19 cellular contexts compared by ENCODE assay signal in genomic region chr17:71759422-71760060, GRCh38.
DNase-seq lines count a peak whose midpoint lies in the region; ATAC-seq, FAIRE-seq and TF ChIP-seq lines count a peak whose summit lies in the region.
"Had no signal": no experiment of that assay in that cellular context is flagged by ENCODE, and none has a peak within 500 bp of the region (broad histone marks: within the 10 kb centered on the region; RNA-seq: fewer than 3 reads in every experiment).

No MANE protein-coding gene starts in this region.

- H3K27ac Mint-ChIP-seq in astrocyte (ENCODE audit: unreplicated experiment): no peak overlapping the region
- no peak overlapping the region for H3K27ac Mint-ChIP-seq in activated T-cell treated with anti-CD3 and anti-CD28 coated beads, Interleukin-2, amount 50 U/mL, for 72 hours
- H3K27ac Mint-ChIP-seq: CD4-positive, alpha-beta memory T cell had no signal

- TF ChIP-seq POLR2A in H54 (IDR thresholded peaks at IDR 0.05; ENCODE audit: low read depth, low read length): no peak

- H3K79me2 ChIP-seq in astrocyte (ENCODE audit: insufficient read depth, low read length): no peaks in the 10 kb centered on the region

- no peak overlapping the region for H3K4me3 ChIP-seq in astrocyte (ENCODE audit: insufficient read depth, low read depth, low read length)
- H3K4me3 ChIP-seq: SK-N-MC had no signal

- no peaks in the 10 kb centered on the region for H4K20me1 ChIP-seq in astrocyte (ENCODE audit: insufficient read depth, low read length)

- H3K9me3 Mint-ChIP-seq in astrocyte (ENCODE audit: unreplicated experiment): no peaks in the 10 kb centered on the region
- peaks cover 1 to 2% of the 10 kb centered on the region in 2 donors for H3K9me3 Mint-ChIP-seq in activated T-cell treated with anti-CD3 and anti-CD28 coated beads, Interleukin-2, amount 50 U/mL, for 72 hours

- no peak overlapping the region for H3K27ac ChIP-seq in astrocyte (ENCODE audit: low read depth, low read length)
- H3K27ac ChIP-seq: SK-N-MC had no signal

- peak; percentile 58 for FAIRE-seq in H54 (lab: Jason Lieb, UNC)
- no peak for FAIRE-seq in astrocyte (lab: Jason Lieb, UNC)
- FAIRE-seq in urothelium cell line (lab: Jason Lieb, UNC): peak; percentile 9
- FAIRE-seq: G401.6, GM18507 had no signal

- no peak overlapping the region for H2AFZ ChIP-seq in astrocyte (ENCODE audit: low read depth, low read length)

- H3K4me1 ChIP-seq in astrocyte (ENCODE audit: insufficient read depth, low read length): no peaks in the 10 kb centered on the region

- no peak for ATAC-seq in activated T-cell treated with anti-CD3 and anti-CD28 coated beads, Interleukin-2, amount 50 U/mL, for 72 hours (replicated peaks in 1 of 2)
- ATAC-seq: Right ventricle myocardium inferior had no signal

- H3K9me3 ChIP-seq in astrocyte (ENCODE audit: insufficient read depth, low read depth, low read length): no peaks in the 10 kb centered on the region

- TF ChIP-seq CTCF in astrocyte (IDR thresholded peaks at IDR 0.05; ENCODE audit: insufficient read depth, low read depth, low read length): no peak

- no peak for DNase-seq in H54 (ENCODE audit: insufficient read length, low spot score)
- peak; percentile 95 for DNase-seq in NCI-H2171 treated with DMSO at 0.1 percent for 48 hours (lab: John Stamatoyannopoulos, UW)
- DNase-seq in astrocyte (ENCODE audit: low read depth): peak; percentile 25
- no peak for DNase-seq in urothelium cell line (ENCODE audit: low spot score)
- no peak for DNase-seq in OCI-M2 (lab: John Stamatoyannopoulos, UW; ENCODE audit: unreplicated experiment)
- DNase-seq in activated T-cell treated with anti-CD3 and anti-CD28 coated beads, Interleukin-2, amount 50 U/mL, for 72 hours: no peak
- DNase-seq in stimulated activated CD8-positive, alpha-beta memory T cell treated with anti-CD3 and anti-CD28 coated beads, Interleukin-4, amount 100 ng/mL, for 48 hours: no peak
- DNase-seq: CD4-positive, alpha-beta memory T cell; DND-41; GOT3; Kasumi-1; NCI-H1105; NCI-H1694; NCI-H748 treated with DMSO at 0.1 percent for 48 hours; T-helper 1 cell had no signal

- no peaks in the 10 kb centered on the region for H3K36me3 Mint-ChIP-seq in astrocyte (ENCODE audit: low read depth, unreplicated experiment)
- no peaks in the 10 kb centered on the region for H3K36me3 Mint-ChIP-seq in activated T-cell treated with anti-CD3 and anti-CD28 coated beads, Interleukin-2, amount 50 U/mL, for 72 hours (ENCODE audit: insufficient read depth in 2 of 2)
- H3K36me3 Mint-ChIP-seq: CD4-positive, alpha-beta memory T cell had no signal

- peaks cover 4% of the 10 kb centered on the region for H3K27me3 Mint-ChIP-seq in astrocyte (ENCODE audit: low read depth, unreplicated experiment)
- no peaks in the 10 kb centered on the region for H3K27me3 Mint-ChIP-seq in activated T-cell treated with anti-CD3 and anti-CD28 coated beads, Interleukin-2, amount 50 U/mL, for 72 hours (ENCODE audit: low read depth)
- H3K27me3 Mint-ChIP-seq: CD4-positive, alpha-beta memory T cell had no signal

- no peak overlapping the region for H3K9ac ChIP-seq in astrocyte (ENCODE audit: low read length)

- H3K4me1 Mint-ChIP-seq in astrocyte (ENCODE audit: low read depth, unreplicated experiment): peaks cover 4% of the 10 kb centered on the region
- H3K4me1 Mint-ChIP-seq in activated T-cell treated with anti-CD3 and anti-CD28 coated beads, Interleukin-2, amount 50 U/mL, for 72 hours (ENCODE audit: low read depth): no peaks in the 10 kb centered on the region
- H3K4me1 Mint-ChIP-seq: CD4-positive, alpha-beta memory T cell had no signal

- H3K4me2 ChIP-seq in astrocyte (ENCODE audit: low read length): no peak overlapping the region

- H3K4me3 Mint-ChIP-seq in astrocyte (ENCODE audit: unreplicated experiment): no peak overlapping the region
- no peak overlapping the region for H3K4me3 Mint-ChIP-seq in activated T-cell treated with anti-CD3 and anti-CD28 coated beads, Interleukin-2, amount 50 U/mL, for 72 hours
- H3K4me3 Mint-ChIP-seq: CD4-positive, alpha-beta memory T cell had no signal

- no peaks in the 10 kb centered on the region for H3K27me3 ChIP-seq in astrocyte (ENCODE audit: insufficient read depth, low read length)

- no peaks in the 10 kb centered on the region for H3K36me3 ChIP-seq in astrocyte (ENCODE audit: insufficient read depth, low read length)

Comparison
In these comparisons a context has a peak if more than half of its experiments do, and no peak if none do; other contexts are left out.
1. DNase-seq: peak in NCI-H2171 treated with DMSO at 0.1 percent for 48 hours (single experiment) and astrocyte (single experiment); none in H54 (single experiment), urothelium cell line (single experiment), OCI-M2 (single experiment), activated T-cell treated with anti-CD3 and anti-CD28 coated beads, Interleukin-2, amount 50 U/mL, for 72 hours (0 of 2) and stimulated activated CD8-positive, alpha-beta memory T cell treated with anti-CD3 and anti-CD28 coated beads, Interleukin-4, amount 100 ng/mL, for 48 hours (single experiment).